Comparison of ENCODE assay signal across 32 cellular contexts in genomic region chr7:159004411-159004810, GRCh38.
A peak's percentile ranks its signal among the peaks of the same experiment; 100 is the strongest.
DNase-seq lines count a peak whose midpoint lies in the region; ATAC-seq lines count a peak whose summit lies in the region.
"Had no signal": no experiment of that assay in that cellular context is flagged by ENCODE, and none has a peak within 500 bp of the region (broad histone marks: within the 10 kb centered on the region; RNA-seq: fewer than 3 reads in every experiment).

No MANE protein-coding gene starts in this region.

- peak; percentile 97 for ATAC-seq in activated CD4-positive, alpha-beta T cell treated with anti-CD3 and anti-CD28 coated beads for 36 hours
- ATAC-seq in stimulated activated naive CD8-positive, alpha-beta T cell treated with anti-CD3 and anti-CD28 coated beads, Interleukin-15, amount 100 ng/mL, for 72 hours: peak; percentile 90
- ATAC-seq in GM21367 (IDR thresholded peaks at IDR 0.05; ENCODE audit: unreplicated experiment) (no peak), GM18511 (IDR thresholded peaks at IDR 0.05; ENCODE audit: unreplicated experiment) (no peak)
- ATAC-seq: K562, left cardiac atrium, right lobe of liver had no signal

- CTCF ChIA-PET in activated CD4-positive, alpha-beta T cell treated with anti-CD3 and anti-CD28 coated beads for 36 hours (lab: Charles Lee): no interaction called here
- CTCF ChIA-PET in activated CD4-positive, alpha-beta T cell treated with anti-CD3 and anti-CD28 coated beads, Interleukin-2, amount 10 ng/mL, durations not matched to agents 7 days and 5 days (lab: Charles Lee): no interaction called here

- POLR2A ChIA-PET in activated CD4-positive, alpha-beta T cell treated with anti-CD3 and anti-CD28 coated beads for 36 hours (lab: Charles Lee): no interaction called here
- POLR2A ChIA-PET in activated CD4-positive, alpha-beta T cell treated with anti-CD3 and anti-CD28 coated beads, Interleukin-2, amount 10 ng/mL, durations not matched to agents 7 days and 5 days (lab: Charles Lee): no interaction called here

- peak overlapping the region; percentile 82 for H3K27ac Mint-ChIP-seq in activated CD4-positive, alpha-beta T cell treated with anti-CD3 and anti-CD28 coated beads for 36 hours
- H3K27ac Mint-ChIP-seq in activated CD4-positive, alpha-beta T cell treated with anti-CD3 and anti-CD28 coated beads, Interleukin-2, amount 10 ng/mL, durations not matched to agents 7 days and 5 days: no peak overlapping the region
- H3K27ac Mint-ChIP-seq in stimulated activated naive CD8-positive, alpha-beta T cell treated with anti-CD3 and anti-CD28 coated beads, Interleukin-15, amount 100 ng/mL, for 72 hours: peak overlapping the region; percentile 27 to 47
- H3K27ac Mint-ChIP-seq: CD14-positive monocyte; dendritic cell treated with granulocyte-macrophage colony-stimulating factor and Interleukin-4, amounts not matched to agents 40 ng/mL and 50 ng/mL, for 4 days; H9; natural killer cell treated with Interleukin-12 subunit alpha and Interleukin-12 subunit beta and Interleukin-15 and Interleukin-18, amount 100 ng/mL, for 72 hours had no signal

- peaks cover 15% of the 10 kb centered on the region for H3K27me3 Mint-ChIP-seq in activated CD4-positive, alpha-beta T cell treated with anti-CD3 and anti-CD28 coated beads for 36 hours
- H3K27me3 Mint-ChIP-seq in activated CD4-positive, alpha-beta T cell treated with anti-CD3 and anti-CD28 coated beads, Interleukin-2, amount 10 ng/mL, durations not matched to agents 7 days and 5 days: no peaks in the 10 kb centered on the region
- peaks cover 9% of the 10 kb centered on the region for H3K27me3 Mint-ChIP-seq in stimulated activated naive CD8-positive, alpha-beta T cell treated with anti-CD3 and anti-CD28 coated beads, Interleukin-15, amount 100 ng/mL, for 72 hours
- H3K27me3 Mint-ChIP-seq: dendritic cell treated with granulocyte-macrophage colony-stimulating factor and Interleukin-4, amounts not matched to agents 40 ng/mL and 50 ng/mL, for 4 days had no signal

- H3K36me3 Mint-ChIP-seq in activated CD4-positive, alpha-beta T cell treated with anti-CD3 and anti-CD28 coated beads for 36 hours (ENCODE audit: low read depth): no peaks in the 10 kb centered on the region
- H3K36me3 Mint-ChIP-seq in activated CD4-positive, alpha-beta T cell treated with anti-CD3 and anti-CD28 coated beads, Interleukin-2, amount 10 ng/mL, durations not matched to agents 7 days and 5 days (ENCODE audit: low read depth): no peaks in the 10 kb centered on the region
- H3K36me3 Mint-ChIP-seq: CD14-positive monocyte; immature natural killer cell; natural killer cell treated with Interleukin-12 subunit alpha and Interleukin-12 subunit beta and Interleukin-15 and Interleukin-18, amount 100 ng/mL, for 72 hours had no signal

- intact Hi-C loops in activated CD4-positive, alpha-beta T cell treated with anti-CD3 and anti-CD28 coated beads for 36 hours (cut with DNase I, micrococcal nuclease): loop anchor here (1.0 to 2.0 kb wide), 3 partner anchors 13 to 348 kb away; no protein-coding TSS in a partner anchor

- DNase-seq in activated CD4-positive, alpha-beta T cell treated with anti-CD3 and anti-CD28 coated beads for 36 hours: peak; percentile 76
- no peak for DNase-seq in activated CD4-positive, alpha-beta T cell treated with anti-CD3 and anti-CD28 coated beads, Interleukin-2, amount 10 ng/mL, durations not matched to agents 7 days and 5 days
- peak; percentile 7 to 29 for DNase-seq in stimulated activated CD4-positive, alpha-beta T cell treated with anti-CD3 and anti-CD28 coated beads, Interleukin-12 subunit alpha, Interleukin-12 subunit beta, amount 100 ng/mL, for 24 hours (ENCODE audit: low read depth in 2 of 2)
- DNase-seq in stimulated activated CD4-positive, alpha-beta T cell treated with anti-CD3 and anti-CD28 coated beads, Interleukin-4, amount 100 ng/mL, for 1 hour: no peak
- peak; percentile 41 to 44 for DNase-seq in stimulated activated CD4-positive, alpha-beta T cell treated with anti-CD3 and anti-CD28 coated beads, Interleukin-15, amount 100 ng/mL, for 48 hours (ENCODE audit: low read depth in 2 of 2)
- peak in 1 of 2 donors; percentile 54 for DNase-seq in stimulated activated naive CD8-positive, alpha-beta T cell treated with anti-CD3 and anti-CD28 coated beads, Interleukin-15, amount 100 ng/mL, for 72 hours
- DNase-seq: activated effector memory CD4-positive, alpha-beta T cell treated with Interleukin-2 at 50 U/mL for 16 hours; adrenal gland; central memory CD4-positive, alpha-beta T cell; DMS79; erythroblast; GDM1; H9; immature natural killer cell; left cardiac atrium; mammary epithelial cell; NCI-H1048; NCI-H1694; NCI-H82; occipital lobe; right lobe of liver; SJCRH30; spleen; SW 1271; upper lobe of left lung; WERI-Rb-1 had no signal

- H3K4me3 Mint-ChIP-seq in activated CD4-positive, alpha-beta T cell treated with anti-CD3 and anti-CD28 coated beads for 36 hours: no peak overlapping the region
- H3K4me3 Mint-ChIP-seq in activated CD4-positive, alpha-beta T cell treated with anti-CD3 and anti-CD28 coated beads, Interleukin-2, amount 10 ng/mL, durations not matched to agents 7 days and 5 days: no peak overlapping the region
- peak overlapping the region in 1 of 2 donors; percentile 28 for H3K4me3 Mint-ChIP-seq in stimulated activated naive CD8-positive, alpha-beta T cell treated with anti-CD3 and anti-CD28 coated beads, Interleukin-15, amount 100 ng/mL, for 72 hours
- H3K4me3 Mint-ChIP-seq: CD14-positive monocyte; dendritic cell treated with granulocyte-macrophage colony-stimulating factor and Interleukin-4, amounts not matched to agents 40 ng/mL and 50 ng/mL, for 4 days; H9; immature natural killer cell; natural killer cell treated with Interleukin-12 subunit alpha and Interleukin-12 subunit beta and Interleukin-15 and Interleukin-18, amount 100 ng/mL, for 72 hours had no signal

- no peaks in the 10 kb centered on the region for H3K9me3 Mint-ChIP-seq in activated CD4-positive, alpha-beta T cell treated with anti-CD3 and anti-CD28 coated beads for 36 hours (ENCODE audit: low read depth)
- H3K9me3 Mint-ChIP-seq in activated CD4-positive, alpha-beta T cell treated with anti-CD3 and anti-CD28 coated beads, Interleukin-2, amount 10 ng/mL, durations not matched to agents 7 days and 5 days: no peaks in the 10 kb centered on the region
- no peaks in the 10 kb centered on the region for H3K9me3 Mint-ChIP-seq in stimulated activated naive CD8-positive, alpha-beta T cell treated with anti-CD3 and anti-CD28 coated beads, Interleukin-15, amount 100 ng/mL, for 72 hours
- H3K9me3 Mint-ChIP-seq: dendritic cell treated with granulocyte-macrophage colony-stimulating factor and Interleukin-4, amounts not matched to agents 40 ng/mL and 50 ng/mL, for 4 days; natural killer cell treated with Interleukin-12 subunit alpha and Interleukin-12 subunit beta and Interleukin-15 and Interleukin-18, amount 100 ng/mL, for 72 hours had no signal

- peaks cover 21% of the 10 kb centered on the region for H3K4me1 Mint-ChIP-seq in activated CD4-positive, alpha-beta T cell treated with anti-CD3 and anti-CD28 coated beads for 36 hours
- peaks cover 9% of the 10 kb centered on the region for H3K4me1 Mint-ChIP-seq in activated CD4-positive, alpha-beta T cell treated with anti-CD3 and anti-CD28 coated beads, Interleukin-2, amount 10 ng/mL, durations not matched to agents 7 days and 5 days
- H3K4me1 Mint-ChIP-seq in stimulated activated naive CD8-positive, alpha-beta T cell treated with anti-CD3 and anti-CD28 coated beads, Interleukin-15, amount 100 ng/mL, for 72 hours: peaks cover 12% of the 10 kb centered on the region
- H3K4me1 Mint-ChIP-seq: CD14-positive monocyte, immature natural killer cell had no signal

Comparison
In these comparisons a context has a peak if more than half of its experiments do, and no peak if none do; other contexts are left out.
1. DNase-seq: peak in activated CD4-positive, alpha-beta T cell treated with anti-CD3 and anti-CD28 coated beads for 36 hours (single experiment), stimulated activated CD4-positive, alpha-beta T cell treated with anti-CD3 and anti-CD28 coated beads, Interleukin-12 subunit alpha, Interleukin-12 subunit beta, amount 100 ng/mL, for 24 hours (2 of 2) and stimulated activated CD4-positive, alpha-beta T cell treated with anti-CD3 and anti-CD28 coated beads, Interleukin-15, amount 100 ng/mL, for 48 hours (2 of 2); none in activated CD4-positive, alpha-beta T cell treated with anti-CD3 and anti-CD28 coated beads, Interleukin-2, amount 10 ng/mL, durations not matched to agents 7 days and 5 days (single experiment) and stimulated activated CD4-positive, alpha-beta T cell treated with anti-CD3 and anti-CD28 coated beads, Interleukin-4, amount 100 ng/mL, for 1 hour (single experiment).
2. ATAC-seq: peak in activated CD4-positive, alpha-beta T cell treated with anti-CD3 and anti-CD28 coated beads for 36 hours (single experiment) and stimulated activated naive CD8-positive, alpha-beta T cell treated with anti-CD3 and anti-CD28 coated beads, Interleukin-15, amount 100 ng/mL, for 72 hours (single experiment); none in GM21367 (single experiment) and GM18511 (single experiment).